In genomic region chr2:27065128-27065527, GRCh38 we compare ENCODE assay signal across 27 cellular contexts.
"Had no signal": no experiment of that assay in that cellular context is flagged by ENCODE, and none has a peak within 500 bp of the region (broad histone marks: within the 10 kb centered on the region; RNA-seq: fewer than 3 reads in every experiment).

No MANE protein-coding gene starts in this region.

- H3K4me3 ChIP-seq: coronary artery, esophagus muscularis mucosa, gastroesophageal sphincter, heart right ventricle, lower lobe of right lung, ovary, psoas muscle, stomach, thyroid gland, vagina had no signal

- H3K4me1 ChIP-seq: foreskin keratinocyte had no signal

- FAIRE-seq: endothelial cell of umbilical vein, islet of Langerhans, small intestine had no signal

- H3K4me3 Mint-ChIP-seq: natural killer cell; stimulated activated effector memory CD8-positive, alpha-beta T cell treated with anti-CD3 and anti-CD28 coated beads, Interleukin-12 subunit alpha, Interleukin-12 subunit beta, amount 100 ng/mL, for 72 hours had no signal

- H3K27ac ChIP-seq: coronary artery, esophagus muscularis mucosa, foreskin keratinocyte, gastroesophageal sphincter, heart right ventricle, lower lobe of right lung, ovary, psoas muscle, thyroid gland, vagina had no signal

- H3K9me3 ChIP-seq: esophagus muscularis mucosa, gastroesophageal sphincter, heart right ventricle, lower lobe of right lung, ovary, psoas muscle, stomach, thyroid gland, vagina had no signal

- ATAC-seq: foreskin keratinocyte; gastroesophageal sphincter; heart right ventricle; left ventricle myocardium superior; lower lobe of right lung; natural killer cell; psoas muscle; right cardiac atrium; stimulated activated effector memory CD8-positive, alpha-beta T cell treated with anti-CD3 and anti-CD28 coated beads, Interleukin-12 subunit alpha, Interleukin-12 subunit beta, amount 100 ng/mL, for 72 hours had no signal

- H3K9me3 Mint-ChIP-seq: natural killer cell; stimulated activated effector memory CD8-positive, alpha-beta T cell treated with anti-CD3 and anti-CD28 coated beads, Interleukin-12 subunit alpha, Interleukin-12 subunit beta, amount 100 ng/mL, for 72 hours had no signal

- H3K27me3 ChIP-seq: esophagus muscularis mucosa, foreskin keratinocyte, gastroesophageal sphincter, heart right ventricle, ovary, stomach, thyroid gland, vagina had no signal

- DNase-seq: dermis blood vessel endothelial cell; effector memory CD4-positive, alpha-beta T cell; foreskin keratinocyte; heart right ventricle; hippocampal formation; left ventricle myocardium superior; lower lobe of right lung; natural killer cell; occipital lobe; psoas muscle; small intestine; stimulated activated CD4-positive, alpha-beta T cell treated with anti-CD3 and anti-CD28 coated beads, Interleukin-12 subunit alpha, Interleukin-12 subunit beta, amount 100 ng/mL, for 4 hours; stimulated activated CD4-positive, alpha-beta T cell treated with anti-CD3 and anti-CD28 coated beads, Interleukin-1b, Interleukin-23, amount 100 ng/mL, for 48 hours; stimulated activated CD4-positive, alpha-beta T cell treated with anti-CD3 and anti-CD28 coated beads, Interleukin-4, amount 100 ng/mL, for 24 hours; stimulated activated naive CD4-positive, alpha-beta T cell treated with Interleukin-2 at 50 U/mL for 16 hours; stomach; thyroid gland; trophoblast cell had no signal

- H3K36me3 ChIP-seq: ovary had no signal

- H3K36me3 Mint-ChIP-seq: natural killer cell had no signal
